Comparison of ENCODE assay signal across 1 cellular context in the genomic region with DNA sequence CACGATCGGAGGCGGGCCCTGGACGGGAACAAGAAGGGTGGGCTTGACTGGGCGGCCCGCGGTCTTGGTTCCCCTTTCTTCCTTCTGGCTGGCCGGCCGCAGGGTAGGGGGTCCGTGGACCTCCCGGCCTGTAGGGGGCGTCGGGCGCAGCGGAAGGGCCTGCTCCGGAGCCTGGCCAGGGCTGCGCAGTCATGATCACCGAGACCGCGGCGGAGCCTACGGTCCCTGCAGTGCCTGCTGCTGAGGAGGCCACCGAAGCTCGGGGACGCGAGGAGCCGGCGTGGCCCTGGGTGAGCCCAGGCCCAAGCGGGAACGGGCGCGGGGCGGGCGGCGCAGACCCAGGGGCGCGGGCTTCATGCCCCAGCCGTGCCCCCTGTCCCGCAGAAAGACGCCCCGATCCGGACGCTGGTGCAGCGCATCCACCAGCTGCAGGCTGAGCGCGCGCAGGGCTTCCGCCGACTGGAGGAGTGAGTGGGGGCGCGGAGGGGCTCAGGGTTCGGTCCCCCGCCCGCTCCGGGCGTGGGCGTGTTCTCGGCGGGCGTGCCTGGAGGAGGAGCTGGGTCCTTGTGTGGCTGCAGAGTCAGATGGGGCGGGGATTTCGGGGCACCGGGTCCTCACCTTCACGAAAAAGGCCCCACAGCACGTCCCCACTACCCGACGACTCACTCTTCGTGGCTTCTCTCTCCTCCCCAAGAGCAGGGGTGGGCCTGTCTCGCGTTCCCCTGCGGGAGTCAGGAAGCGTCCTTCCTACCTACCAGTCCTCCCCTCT.
A peak's percentile ranks its signal among the peaks of the same experiment; 100 is the strongest.
TF ChIP-seq lines count a peak whose summit lies in the region.

A gene (plus strand): TSS at position 188 of the 769 bp plus-strand sequence. CDS start 4 bp downstream, at position 192.

TF ChIP-seq in HepG2, 621 proteins besides CTCF, POLR2A, EP300 and RAD21 (continued from another document and continues in another):
- TF ChIP-seq, protein P1, sequence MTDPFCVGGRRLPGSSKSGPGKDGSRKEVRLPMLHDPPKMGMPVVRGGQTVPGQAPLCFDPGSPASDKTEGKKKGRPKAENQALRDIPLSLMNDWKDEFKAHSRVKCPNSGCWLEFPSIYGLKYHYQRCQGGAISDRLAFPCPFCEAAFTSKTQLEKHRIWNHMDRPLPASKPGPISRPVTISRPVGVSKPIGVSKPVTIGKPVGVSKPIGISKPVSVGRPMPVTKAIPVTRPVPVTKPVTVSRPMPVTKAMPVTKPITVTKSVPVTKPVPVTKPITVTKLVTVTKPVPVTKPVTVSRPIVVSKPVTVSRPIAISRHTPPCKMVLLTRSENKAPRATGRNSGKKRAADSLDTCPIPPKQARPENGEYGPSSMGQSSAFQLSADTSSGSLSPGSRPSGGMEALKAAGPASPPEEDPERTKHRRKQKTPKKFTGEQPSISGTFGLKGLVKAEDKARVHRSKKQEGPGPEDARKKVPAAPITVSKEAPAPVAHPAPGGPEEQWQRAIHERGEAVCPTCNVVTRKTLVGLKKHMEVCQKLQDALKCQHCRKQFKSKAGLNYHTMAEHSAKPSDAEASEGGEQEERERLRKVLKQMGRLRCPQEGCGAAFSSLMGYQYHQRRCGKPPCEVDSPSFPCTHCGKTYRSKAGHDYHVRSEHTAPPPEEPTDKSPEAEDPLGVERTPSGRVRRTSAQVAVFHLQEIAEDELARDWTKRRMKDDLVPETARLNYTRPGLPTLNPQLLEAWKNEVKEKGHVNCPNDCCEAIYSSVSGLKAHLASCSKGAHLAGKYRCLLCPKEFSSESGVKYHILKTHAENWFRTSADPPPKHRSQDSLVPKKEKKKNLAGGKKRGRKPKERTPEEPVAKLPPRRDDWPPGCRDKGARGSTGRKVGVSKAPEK (CRISPR knock-in tag; IDR thresholded peaks at IDR 0.05; ENCODE audit: borderline replicate concordance): 0 out of 2 replicates have a peak, but pooled peaks have one; percentile 26
- TF ChIP-seq ZMYM2 (CRISPR knock-in tag; IDR thresholded peaks at IDR 0.05) (no peak), DMAP1 (CRISPR knock-in tag; IDR thresholded peaks at IDR 0.05) (peak; percentile 20; the same call in 1 of the 2 replicates), SIX4 (CRISPR knock-in tag; IDR thresholded peaks at IDR 0.05) (0 out of 2 replicates have a peak, but pooled peaks have one; percentile 15), ZNF782 (CRISPR knock-in tag; IDR thresholded peaks at IDR 0.05; ENCODE audit: borderline replicate concordance) (peak; percentile 25; the same call in 1 of the 2 replicates), MED1 (CRISPR knock-in tag; IDR thresholded peaks at IDR 0.05) (peak; percentile 68), TCF7 (IDR thresholded peaks at IDR 0.05; ENCODE audit: low read depth) (no peak), NR2C2 (CRISPR knock-in tag; IDR thresholded peaks at IDR 0.05; ENCODE audit: borderline replicate concordance) (no peak), MIER3 (CRISPR knock-in tag; IDR thresholded peaks at IDR 0.05; ENCODE audit: borderline replicate concordance) (peak; percentile 75; the same call in 1 of the 2 replicates), PTBP1 (IDR thresholded peaks at IDR 0.05; ENCODE audit: low read depth, low read length, poor library complexity, severe bottlenecking) (no peak), ZNF432 (CRISPR knock-in tag; IDR thresholded peaks at IDR 0.05; ENCODE audit: borderline replicate concordance) (no peak), ZNF564 (CRISPR knock-in tag; IDR thresholded peaks at IDR 0.05) (0 out of 2 replicates have a peak, but pooled peaks have one; percentile 27), KDM1A (CRISPR knock-in tag; IDR thresholded peaks at IDR 0.05) (peak; percentile 81), ZNF790 (CRISPR knock-in tag; IDR thresholded peaks at IDR 0.05; ENCODE audit: borderline replicate concordance) (no peak), ARHGAP35 (CRISPR knock-in tag; IDR thresholded peaks at IDR 0.05; ENCODE audit: borderline replicate concordance) (peak; percentile 77; the same call in 1 of the 2 replicates), ZSCAN29 (CRISPR knock-in tag; conservative IDR thresholded peaks at IDR 0.05) (no peak), ZNF724P (CRISPR knock-in tag; IDR thresholded peaks at IDR 0.05; ENCODE audit: borderline replicate concordance) (no peak), ZNF329 (CRISPR knock-in tag; IDR thresholded peaks at IDR 0.05; ENCODE audit: low read depth) (no peak), ZBTB21 (CRISPR knock-in tag; IDR thresholded peaks at IDR 0.05) (no peak), ZNF44 (CRISPR knock-in tag; IDR thresholded peaks at IDR 0.05) (peak; percentile 4; the same call in 1 of the 2 replicates), MTA1 (CRISPR knock-in tag; IDR thresholded peaks at IDR 0.05; ENCODE audit: borderline replicate concordance) (peak; percentile 87; the same call in 1 of the 2 replicates), MAZ (IDR thresholded peaks at IDR 0.05; ENCODE audit: borderline replicate concordance, low read depth, low read length) (0 out of 2 replicates have a peak, but pooled peaks have one; percentile 56), MAZ (CRISPR knock-in tag; IDR thresholded peaks at IDR 0.05; ENCODE audit: low read depth) (peak; percentile 75), ZNF569 (CRISPR knock-in tag; IDR thresholded peaks at IDR 0.05; ENCODE audit: borderline replicate concordance) (no peak; the same call in 1 of the 2 replicates), ZKSCAN8 (CRISPR knock-in tag; IDR thresholded peaks at IDR 0.05; ENCODE audit: borderline replicate concordance) (no peak; the same call in 1 of the 2 replicates), ZNF256 (CRISPR knock-in tag; conservative IDR thresholded peaks at IDR 0.05) (no peak; the same call in 1 of the 2 replicates), ZNF317 (CRISPR knock-in tag; IDR thresholded peaks at IDR 0.05) (peak; percentile 55; the same call in 1 of the 2 replicates), FOXM1 (CRISPR knock-in tag; IDR thresholded peaks at IDR 0.05) (no peak), ZFX (CRISPR knock-in tag; IDR thresholded peaks at IDR 0.05; ENCODE audit: low read depth) (peak; percentile 81), KDM3A (CRISPR knock-in tag; IDR thresholded peaks at IDR 0.05; ENCODE audit: low read depth) (peak; percentile 82)
- TF ChIP-seq, protein P2, sequence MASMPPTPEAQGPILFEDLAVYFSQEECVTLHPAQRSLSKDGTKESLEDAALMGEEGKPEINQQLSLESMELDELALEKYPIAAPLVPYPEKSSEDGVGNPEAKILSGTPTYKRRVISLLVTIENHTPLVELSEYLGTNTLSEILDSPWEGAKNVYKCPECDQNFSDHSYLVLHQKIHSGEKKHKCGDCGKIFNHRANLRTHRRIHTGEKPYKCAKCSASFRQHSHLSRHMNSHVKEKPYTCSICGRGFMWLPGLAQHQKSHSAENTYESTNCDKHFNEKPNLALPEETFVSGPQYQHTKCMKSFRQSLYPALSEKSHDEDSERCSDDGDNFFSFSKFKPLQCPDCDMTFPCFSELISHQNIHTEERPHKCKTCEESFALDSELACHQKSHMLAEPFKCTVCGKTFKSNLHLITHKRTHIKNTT (CRISPR knock-in tag; IDR thresholded peaks at IDR 0.05): no peak
- TF ChIP-seq, protein P3, sequence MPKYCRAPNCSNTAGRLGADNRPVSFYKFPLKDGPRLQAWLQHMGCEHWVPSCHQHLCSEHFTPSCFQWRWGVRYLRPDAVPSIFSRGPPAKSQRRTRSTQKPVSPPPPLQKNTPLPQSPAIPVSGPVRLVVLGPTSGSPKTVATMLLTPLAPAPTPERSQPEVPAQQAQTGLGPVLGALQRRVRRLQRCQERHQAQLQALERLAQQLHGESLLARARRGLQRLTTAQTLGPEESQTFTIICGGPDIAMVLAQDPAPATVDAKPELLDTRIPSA (CRISPR knock-in tag; IDR thresholded peaks at IDR 0.05; ENCODE audit: borderline replicate concordance): no peak
- TF ChIP-seq, protein P4, sequence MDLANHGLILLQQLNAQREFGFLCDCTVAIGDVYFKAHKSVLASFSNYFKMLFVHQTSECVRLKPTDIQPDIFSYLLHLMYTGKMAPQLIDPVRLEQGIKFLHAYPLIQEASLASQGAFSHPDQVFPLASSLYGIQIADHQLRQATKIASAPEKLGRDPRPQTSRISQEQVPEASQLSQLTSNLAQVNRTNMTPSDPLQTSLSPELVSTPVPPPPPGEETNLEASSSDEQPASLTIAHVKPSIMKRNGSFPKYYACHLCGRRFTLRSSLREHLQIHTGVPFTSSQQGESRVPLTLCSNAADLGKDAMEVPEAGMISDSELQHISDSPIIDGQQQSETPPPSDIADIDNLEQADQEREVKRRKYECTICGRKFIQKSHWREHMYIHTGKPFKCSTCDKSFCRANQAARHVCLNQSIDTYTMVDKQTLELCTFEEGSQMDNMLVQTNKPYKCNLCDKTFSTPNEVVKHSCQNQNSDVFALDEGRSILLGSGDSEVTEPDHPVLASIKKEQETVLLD (CRISPR knock-in tag; IDR thresholded peaks at IDR 0.05; ENCODE audit: low read depth): peak; percentile 33; the same call in 1 of the 2 replicates
- TF ChIP-seq, protein P5, sequence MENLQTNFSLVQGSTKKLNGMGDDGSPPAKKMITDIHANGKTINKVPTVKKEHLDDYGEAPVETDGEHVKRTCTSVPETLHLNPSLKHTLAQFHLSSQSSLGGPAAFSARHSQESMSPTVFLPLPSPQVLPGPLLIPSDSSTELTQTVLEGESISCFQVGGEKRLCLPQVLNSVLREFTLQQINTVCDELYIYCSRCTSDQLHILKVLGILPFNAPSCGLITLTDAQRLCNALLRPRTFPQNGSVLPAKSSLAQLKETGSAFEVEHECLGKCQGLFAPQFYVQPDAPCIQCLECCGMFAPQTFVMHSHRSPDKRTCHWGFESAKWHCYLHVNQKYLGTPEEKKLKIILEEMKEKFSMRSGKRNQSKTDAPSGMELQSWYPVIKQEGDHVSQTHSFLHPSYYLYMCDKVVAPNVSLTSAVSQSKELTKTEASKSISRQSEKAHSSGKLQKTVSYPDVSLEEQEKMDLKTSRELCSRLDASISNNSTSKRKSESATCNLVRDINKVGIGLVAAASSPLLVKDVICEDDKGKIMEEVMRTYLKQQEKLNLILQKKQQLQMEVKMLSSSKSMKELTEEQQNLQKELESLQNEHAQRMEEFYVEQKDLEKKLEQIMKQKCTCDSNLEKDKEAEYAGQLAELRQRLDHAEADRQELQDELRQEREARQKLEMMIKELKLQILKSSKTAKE (CRISPR knock-in tag; IDR thresholded peaks at IDR 0.05; ENCODE audit: borderline replicate concordance): no peak
- TF ChIP-seq, protein P6, sequence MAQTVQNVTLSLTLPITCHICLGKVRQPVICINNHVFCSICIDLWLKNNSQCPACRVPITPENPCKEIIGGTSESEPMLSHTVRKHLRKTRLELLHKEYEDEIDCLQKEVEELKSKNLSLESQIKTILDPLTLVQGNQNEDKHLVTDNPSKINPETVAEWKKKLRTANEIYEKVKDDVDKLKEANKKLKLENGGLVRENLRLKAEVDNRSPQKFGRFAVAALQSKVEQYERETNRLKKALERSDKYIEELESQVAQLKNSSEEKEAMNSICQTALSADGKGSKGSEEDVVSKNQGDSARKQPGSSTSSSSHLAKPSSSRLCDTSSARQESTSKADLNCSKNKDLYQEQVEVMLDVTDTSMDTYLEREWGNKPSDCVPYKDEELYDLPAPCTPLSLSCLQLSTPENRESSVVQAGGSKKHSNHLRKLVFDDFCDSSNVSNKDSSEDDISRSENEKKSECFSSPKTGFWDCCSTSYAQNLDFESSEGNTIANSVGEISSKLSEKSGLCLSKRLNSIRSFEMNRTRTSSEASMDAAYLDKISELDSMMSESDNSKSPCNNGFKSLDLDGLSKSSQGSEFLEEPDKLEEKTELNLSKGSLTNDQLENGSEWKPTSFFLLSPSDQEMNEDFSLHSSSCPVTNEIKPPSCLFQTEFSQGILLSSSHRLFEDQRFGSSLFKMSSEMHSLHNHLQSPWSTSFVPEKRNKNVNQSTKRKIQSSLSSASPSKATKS (CRISPR knock-in tag; IDR thresholded peaks at IDR 0.05): no peak
- TF ChIP-seq, protein P7, sequence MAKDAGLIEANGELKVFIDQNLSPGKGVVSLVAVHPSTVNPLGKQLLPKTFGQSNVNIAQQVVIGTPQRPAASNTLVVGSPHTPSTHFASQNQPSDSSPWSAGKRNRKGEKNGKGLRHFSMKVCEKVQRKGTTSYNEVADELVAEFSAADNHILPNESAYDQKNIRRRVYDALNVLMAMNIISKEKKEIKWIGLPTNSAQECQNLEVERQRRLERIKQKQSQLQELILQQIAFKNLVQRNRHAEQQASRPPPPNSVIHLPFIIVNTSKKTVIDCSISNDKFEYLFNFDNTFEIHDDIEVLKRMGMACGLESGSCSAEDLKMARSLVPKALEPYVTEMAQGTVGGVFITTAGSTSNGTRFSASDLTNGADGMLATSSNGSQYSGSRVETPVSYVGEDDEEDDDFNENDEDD (CRISPR knock-in tag; IDR thresholded peaks at IDR 0.05; ENCODE audit: borderline replicate concordance): peak; percentile 58; the same call in 1 of the 2 replicates
- TF ChIP-seq, protein P8, sequence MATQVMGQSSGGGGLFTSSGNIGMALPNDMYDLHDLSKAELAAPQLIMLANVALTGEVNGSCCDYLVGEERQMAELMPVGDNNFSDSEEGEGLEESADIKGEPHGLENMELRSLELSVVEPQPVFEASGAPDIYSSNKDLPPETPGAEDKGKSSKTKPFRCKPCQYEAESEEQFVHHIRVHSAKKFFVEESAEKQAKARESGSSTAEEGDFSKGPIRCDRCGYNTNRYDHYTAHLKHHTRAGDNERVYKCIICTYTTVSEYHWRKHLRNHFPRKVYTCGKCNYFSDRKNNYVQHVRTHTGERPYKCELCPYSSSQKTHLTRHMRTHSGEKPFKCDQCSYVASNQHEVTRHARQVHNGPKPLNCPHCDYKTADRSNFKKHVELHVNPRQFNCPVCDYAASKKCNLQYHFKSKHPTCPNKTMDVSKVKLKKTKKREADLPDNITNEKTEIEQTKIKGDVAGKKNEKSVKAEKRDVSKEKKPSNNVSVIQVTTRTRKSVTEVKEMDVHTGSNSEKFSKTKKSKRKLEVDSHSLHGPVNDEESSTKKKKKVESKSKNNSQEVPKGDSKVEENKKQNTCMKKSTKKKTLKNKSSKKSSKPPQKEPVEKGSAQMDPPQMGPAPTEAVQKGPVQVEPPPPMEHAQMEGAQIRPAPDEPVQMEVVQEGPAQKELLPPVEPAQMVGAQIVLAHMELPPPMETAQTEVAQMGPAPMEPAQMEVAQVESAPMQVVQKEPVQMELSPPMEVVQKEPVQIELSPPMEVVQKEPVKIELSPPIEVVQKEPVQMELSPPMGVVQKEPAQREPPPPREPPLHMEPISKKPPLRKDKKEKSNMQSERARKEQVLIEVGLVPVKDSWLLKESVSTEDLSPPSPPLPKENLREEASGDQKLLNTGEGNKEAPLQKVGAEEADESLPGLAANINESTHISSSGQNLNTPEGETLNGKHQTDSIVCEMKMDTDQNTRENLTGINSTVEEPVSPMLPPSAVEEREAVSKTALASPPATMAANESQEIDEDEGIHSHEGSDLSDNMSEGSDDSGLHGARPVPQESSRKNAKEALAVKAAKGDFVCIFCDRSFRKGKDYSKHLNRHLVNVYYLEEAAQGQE (IDR thresholded peaks at IDR 0.05; ENCODE audit: borderline replicate concordance in 1 of 2, low read depth in 1 of 2, low read length in 2 of 2): 0 out of 4 replicates have a peak, but pooled peaks of 1 of the 2 experiments have one; percentile 38
- TF ChIP-seq, protein P9, sequence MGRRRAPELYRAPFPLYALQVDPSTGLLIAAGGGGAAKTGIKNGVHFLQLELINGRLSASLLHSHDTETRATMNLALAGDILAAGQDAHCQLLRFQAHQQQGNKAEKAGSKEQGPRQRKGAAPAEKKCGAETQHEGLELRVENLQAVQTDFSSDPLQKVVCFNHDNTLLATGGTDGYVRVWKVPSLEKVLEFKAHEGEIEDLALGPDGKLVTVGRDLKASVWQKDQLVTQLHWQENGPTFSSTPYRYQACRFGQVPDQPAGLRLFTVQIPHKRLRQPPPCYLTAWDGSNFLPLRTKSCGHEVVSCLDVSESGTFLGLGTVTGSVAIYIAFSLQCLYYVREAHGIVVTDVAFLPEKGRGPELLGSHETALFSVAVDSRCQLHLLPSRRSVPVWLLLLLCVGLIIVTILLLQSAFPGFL (CRISPR knock-in tag; IDR thresholded peaks at IDR 0.05): no peak
